Comparison of ENCODE assay signal across 1 cellular context in genomic region chr2:96960271-96960955, GRCh38.
TF ChIP-seq lines count a peak whose summit lies in the region.

No MANE protein-coding gene starts in this region.

TF ChIP-seq in K562, 482 proteins besides CTCF, POLR2A, EP300 and RAD21 (continued from another document and continues in another):
- TF ChIP-seq PKNOX1 (IDR thresholded peaks at IDR 0.05) = no peak
- TF ChIP-seq ZNF311 (CRISPR knock-in tag; IDR thresholded peaks at IDR 0.05) = no peak
- no peak for TF ChIP-seq NCOA2 (IDR thresholded peaks at IDR 0.05; ENCODE audit: partially characterized antibody in 2 of 2)
- no peak for TF ChIP-seq RAD51 (IDR thresholded peaks at IDR 0.05; ENCODE audit: borderline replicate concordance, low read depth)
- TF ChIP-seq ZNF583 (CRISPR knock-in tag; IDR thresholded peaks at IDR 0.05) = no peak
- no peak for TF ChIP-seq KLF13 (tag; IDR thresholded peaks at IDR 0.05; ENCODE audit: borderline replicate concordance, low read depth)
- peak; percentile 100 for TF ChIP-seq STAG1 (CRISPR knock-in tag; IDR thresholded peaks at IDR 0.05; ENCODE audit: borderline replicate concordance)
- no peak for TF ChIP-seq SRSF7 (optimal IDR thresholded peaks at IDR 0.05; ENCODE audit: low read depth, low read length)
- TF ChIP-seq ZBTB26 (CRISPR knock-in tag; IDR thresholded peaks at IDR 0.05) = no peak
- no peak for TF ChIP-seq ZNF146 (CRISPR knock-in tag; IDR thresholded peaks at IDR 0.05; ENCODE audit: unreplicated experiment)
- no peak for TF ChIP-seq SMAD2 (IDR thresholded peaks at IDR 0.05; ENCODE audit: low read depth, low read length)
- no peak for TF ChIP-seq MTF1 (CRISPR knock-in tag; IDR thresholded peaks at IDR 0.05; ENCODE audit: borderline replicate concordance)
- no peak for TF ChIP-seq ZNF143 (CRISPR knock-in tag; IDR thresholded peaks at IDR 0.05)
- TF ChIP-seq RCOR1 (IDR thresholded peaks at IDR 0.05; ENCODE audit: borderline replicate concordance in 1 of 2, low read depth in 2 of 2, low read length in 2 of 2) = peak in 1 of 2 experiments; percentile 59; a peak in 2 of 4 replicates
- TF ChIP-seq PCBP1 (IDR thresholded peaks at IDR 0.05; ENCODE audit: low read depth, low read length, poor library complexity, severe bottlenecking) = no peak
- no peak for TF ChIP-seq OTX1 (CRISPR knock-in tag; IDR thresholded peaks at IDR 0.05)
- no peak for TF ChIP-seq CEBPZ (IDR thresholded peaks at IDR 0.05; ENCODE audit: borderline replicate concordance, low read depth, low read length)
- no peak for TF ChIP-seq PHF8 (IDR thresholded peaks at IDR 0.05; ENCODE audit: borderline replicate concordance, low read length)
- no peak for TF ChIP-seq ZSCAN29 (IDR thresholded peaks at IDR 0.05)
- no peak for TF ChIP-seq ZSCAN32 (CRISPR knock-in tag; IDR thresholded peaks at IDR 0.05)
- no peak for TF ChIP-seq GTF2A2 (tag; IDR thresholded peaks at IDR 0.05)
- no peak for TF ChIP-seq BCOR (IDR thresholded peaks at IDR 0.05)
- no peak for TF ChIP-seq ZNF354B (CRISPR knock-in tag; IDR thresholded peaks at IDR 0.05)
- no peak for TF ChIP-seq FOXP1 (CRISPR knock-in tag; IDR thresholded peaks at IDR 0.05)
- TF ChIP-seq ZNF407 (IDR thresholded peaks at IDR 0.05; ENCODE audit: low read depth) = no peak
- no peak for TF ChIP-seq ZBTB11 (CRISPR knock-in tag; IDR thresholded peaks at IDR 0.05)
- TF ChIP-seq SMAD1 (IDR thresholded peaks at IDR 0.05; ENCODE audit: low read depth, low read length, partially characterized antibody) = no peak
- peak; percentile 23; the same call in 1 of the 2 replicates for TF ChIP-seq AFF4 (CRISPR knock-in tag; IDR thresholded peaks at IDR 0.05)
- TF ChIP-seq YBX1 (IDR thresholded peaks at IDR 0.05) = no peak
- TF ChIP-seq ZNF384 (IDR thresholded peaks at IDR 0.05; ENCODE audit: low read depth, low read length) = peak; percentile 45; the same call in 1 of the 2 replicates
- no peak for TF ChIP-seq NFRKB (IDR thresholded peaks at IDR 0.05; ENCODE audit: low read depth)
- TF ChIP-seq FOXP4 (CRISPR knock-in tag; IDR thresholded peaks at IDR 0.05; ENCODE audit: borderline replicate concordance) = no peak
- TF ChIP-seq BRCA1 (IDR thresholded peaks at IDR 0.05) = no peak
- TF ChIP-seq BRCA1 (CRISPR knock-in tag; IDR thresholded peaks at IDR 0.05) = no peak
- no peak for TF ChIP-seq HNRNPK (IDR thresholded peaks at IDR 0.05; ENCODE audit: low read depth, low read length, poor library complexity, severe bottlenecking)
- no peak for TF ChIP-seq ZNF3 (CRISPR knock-in tag; IDR thresholded peaks at IDR 0.05)
- no peak for TF ChIP-seq ZNF217 (CRISPR knock-in tag; IDR thresholded peaks at IDR 0.05)
- no peak for TF ChIP-seq NR2C1 (IDR thresholded peaks at IDR 0.05)
- no peak for TF ChIP-seq NR2C1 (tag; IDR thresholded peaks at IDR 0.05)
- no peak for TF ChIP-seq CBX2 (IDR thresholded peaks at IDR 0.05; ENCODE audit: insufficient read depth, low read length, poor library complexity, severe bottlenecking)
